Comparison of ENCODE assay signal across 1 cellular context in genomic region chr1:212607206-212607923, GRCh38.
TF ChIP-seq lines count a peak whose summit lies in the region.

No MANE protein-coding gene starts in this region.

TF ChIP-seq in SK-N-SH, 30 proteins besides CTCF, POLR2A, EP300 and RAD21 (continued from another document):
- TF ChIP-seq, protein P1, sequence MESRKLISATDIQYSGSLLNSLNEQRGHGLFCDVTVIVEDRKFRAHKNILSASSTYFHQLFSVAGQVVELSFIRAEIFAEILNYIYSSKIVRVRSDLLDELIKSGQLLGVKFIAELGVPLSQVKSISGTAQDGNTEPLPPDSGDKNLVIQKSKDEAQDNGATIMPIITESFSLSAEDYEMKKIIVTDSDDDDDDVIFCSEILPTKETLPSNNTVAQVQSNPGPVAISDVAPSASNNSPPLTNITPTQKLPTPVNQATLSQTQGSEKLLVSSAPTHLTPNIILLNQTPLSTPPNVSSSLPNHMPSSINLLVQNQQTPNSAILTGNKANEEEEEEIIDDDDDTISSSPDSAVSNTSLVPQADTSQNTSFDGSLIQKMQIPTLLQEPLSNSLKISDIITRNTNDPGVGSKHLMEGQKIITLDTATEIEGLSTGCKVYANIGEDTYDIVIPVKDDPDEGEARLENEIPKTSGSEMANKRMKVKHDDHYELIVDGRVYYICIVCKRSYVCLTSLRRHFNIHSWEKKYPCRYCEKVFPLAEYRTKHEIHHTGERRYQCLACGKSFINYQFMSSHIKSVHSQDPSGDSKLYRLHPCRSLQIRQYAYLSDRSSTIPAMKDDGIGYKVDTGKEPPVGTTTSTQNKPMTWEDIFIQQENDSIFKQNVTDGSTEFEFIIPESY (IDR thresholded peaks at IDR 0.05; ENCODE audit: borderline replicate concordance, low read depth): no peak
- TF ChIP-seq MXI1 (IDR thresholded peaks at IDR 0.05; ENCODE audit: low read depth, low read length) (no peak), CHD2 (IDR thresholded peaks at IDR 0.05; ENCODE audit: low read length, partially characterized antibody) (no peak), TCF12 (IDR thresholded peaks at IDR 0.05) (no peak), JUND (IDR thresholded peaks at IDR 0.05) (no peak), USF1 (IDR thresholded peaks at IDR 0.05; ENCODE audit: borderline replicate concordance, low read depth) (no peak), FOXM1 (IDR thresholded peaks at IDR 0.05; ENCODE audit: low read depth) (no peak), FOXJ3 (CRISPR knock-in tag; IDR thresholded peaks at IDR 0.05) (no peak), MEF2A (IDR thresholded peaks at IDR 0.05; ENCODE audit: borderline replicate concordance, low read depth) (no peak), GATA2 (CRISPR knock-in tag; IDR thresholded peaks at IDR 0.05) (no peak), YY1 (IDR thresholded peaks at IDR 0.05; ENCODE audit: low read depth) (no peak), MAX (IDR thresholded peaks at IDR 0.05; ENCODE audit: low read depth) (no peak), ELF1 (IDR thresholded peaks at IDR 0.05) (no peak)
- TF ChIP-seq, protein P2, sequence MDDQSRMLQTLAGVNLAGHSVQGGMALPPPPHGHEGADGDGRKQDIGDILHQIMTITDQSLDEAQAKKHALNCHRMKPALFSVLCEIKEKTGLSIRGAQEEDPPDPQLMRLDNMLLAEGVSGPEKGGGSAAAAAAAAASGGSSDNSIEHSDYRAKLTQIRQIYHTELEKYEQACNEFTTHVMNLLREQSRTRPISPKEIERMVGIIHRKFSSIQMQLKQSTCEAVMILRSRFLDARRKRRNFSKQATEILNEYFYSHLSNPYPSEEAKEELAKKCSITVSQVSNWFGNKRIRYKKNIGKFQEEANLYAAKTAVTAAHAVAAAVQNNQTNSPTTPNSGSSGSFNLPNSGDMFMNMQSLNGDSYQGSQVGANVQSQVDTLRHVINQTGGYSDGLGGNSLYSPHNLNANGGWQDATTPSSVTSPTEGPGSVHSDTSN (IDR thresholded peaks at IDR 0.05): no peak
- TF ChIP-seq, protein P3, sequence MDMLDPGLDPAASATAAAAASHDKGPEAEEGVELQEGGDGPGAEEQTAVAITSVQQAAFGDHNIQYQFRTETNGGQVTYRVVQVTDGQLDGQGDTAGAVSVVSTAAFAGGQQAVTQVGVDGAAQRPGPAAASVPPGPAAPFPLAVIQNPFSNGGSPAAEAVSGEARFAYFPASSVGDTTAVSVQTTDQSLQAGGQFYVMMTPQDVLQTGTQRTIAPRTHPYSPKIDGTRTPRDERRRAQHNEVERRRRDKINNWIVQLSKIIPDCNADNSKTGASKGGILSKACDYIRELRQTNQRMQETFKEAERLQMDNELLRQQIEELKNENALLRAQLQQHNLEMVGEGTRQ (IDR thresholded peaks at IDR 0.05; ENCODE audit: borderline replicate concordance, low read depth, low read length): no peak
